Comparison of ENCODE assay signal across 10 cellular contexts in the genomic region with DNA sequence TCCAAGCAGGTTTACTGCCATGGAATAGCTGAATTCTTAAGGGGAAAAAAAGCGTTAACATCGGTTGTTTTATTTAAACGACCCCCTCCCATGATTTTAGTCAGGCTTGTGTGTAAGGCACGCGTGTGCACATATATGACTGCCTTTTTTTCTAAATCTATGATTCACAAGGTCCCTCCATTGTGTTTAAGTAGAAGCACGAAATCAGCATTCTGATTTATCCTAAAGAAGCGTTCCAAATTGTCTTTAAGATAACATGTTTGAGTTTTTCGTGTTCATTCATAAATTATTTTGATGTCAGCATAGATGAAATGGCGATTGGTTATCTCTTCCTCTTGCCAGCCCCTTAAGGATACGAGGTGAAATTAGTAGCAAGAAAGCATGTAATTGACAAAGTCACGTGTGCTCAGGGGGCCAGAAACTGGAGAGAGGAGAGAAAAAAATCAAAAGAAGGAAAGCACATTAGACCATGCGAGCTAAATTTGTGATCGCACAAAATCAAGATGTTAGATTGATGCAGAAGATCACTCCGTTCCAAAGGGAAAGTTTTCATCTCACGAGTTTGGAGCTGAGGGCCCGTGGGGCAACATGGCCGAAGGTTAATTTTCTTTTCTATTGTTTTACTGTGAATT. TPM values are rescaled to one million over a fixed set of nuclear protein-coding genes. Genes with fewer than 3 reads are reported as not detected.
DNase-seq lines count a peak whose midpoint lies in the region; ATAC-seq, FAIRE-seq and TF ChIP-seq lines count a peak whose summit lies in the region.
"Had no signal": no experiment of that assay in that cellular context is flagged by ENCODE, and none has a peak within 500 bp of the region (broad histone marks: within the 10 kb centered on the region; RNA-seq: fewer than 3 reads in every experiment).

A gene with protein sequence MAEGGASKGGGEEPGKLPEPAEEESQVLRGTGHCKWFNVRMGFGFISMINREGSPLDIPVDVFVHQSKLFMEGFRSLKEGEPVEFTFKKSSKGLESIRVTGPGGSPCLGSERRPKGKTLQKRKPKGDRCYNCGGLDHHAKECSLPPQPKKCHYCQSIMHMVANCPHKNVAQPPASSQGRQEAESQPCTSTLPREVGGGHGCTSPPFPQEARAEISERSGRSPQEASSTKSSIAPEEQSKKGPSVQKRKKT (plus strand): TSS at position 445 of the 632 bp plus-strand sequence. CDS start 144 bp downstream, at position 589.

- H3K27me3 ChIP-seq in Panc1 (ENCODE audit: control insufficient read depth, insufficient read depth, low read length) (no peaks in the 10 kb centered on the region; the same call in 1 of the 2 replicates), endothelial cell of umbilical vein (ENCODE audit: control insufficient read depth in 2 of 2, insufficient read depth in 2 of 2, low read length in 2 of 2) (peaks cover 57 to 81% of the 10 kb centered on the region in 2 experiments)

- H3K79me2 ChIP-seq in endothelial cell of umbilical vein (ENCODE audit: control insufficient read depth, insufficient read depth, low read length): no peaks in the 10 kb centered on the region

- H3K4me3 ChIP-seq in Panc1 (ENCODE audit: low read depth in 2 of 2, low read length in 2 of 2): peak within 1 kb of the TSS; percentile 71 to 86
- H3K4me3 ChIP-seq in endothelial cell of umbilical vein (replicated peaks in 1 of 3; ENCODE audit: insufficient read depth in 1 of 3, low read depth in 1 of 3, low read length in 3 of 3): no peak within 1 kb of the TSS

- peak within 1 kb of the TSS; percentile 55 for H3K4me2 ChIP-seq in endothelial cell of umbilical vein (ENCODE audit: insufficient read depth, low read length)

- POLR2A ChIA-PET in Panc1 (lab: Charles Lee) (interaction anchor here (0.7 kb wide), 1 partner anchor 97 kb away, joined by 3 read pairs; the partner anchor contains the start of gene HACE1), endothelial cell of umbilical vein (lab: Charles Lee) (no interaction called here)

- peaks cover 11% of the 10 kb centered on the region for H3K9me3 Mint-ChIP-seq in stimulated activated naive CD8-positive, alpha-beta T cell treated with anti-CD3 and anti-CD28 coated beads, Interleukin-15, Interleukin-2, amounts not matched to agents 100 ng/mL and 50 ng/mL, for 24 hours
- H3K9me3 Mint-ChIP-seq: dendritic cell treated with granulocyte-macrophage colony-stimulating factor and Interleukin-4, amounts not matched to agents 40 ng/mL and 50 ng/mL, for 4 days had no signal

- no peaks in the 10 kb centered on the region for H3K9me1 ChIP-seq in endothelial cell of umbilical vein (replicated peaks; ENCODE audit: control insufficient read depth, extremely low read depth, insufficient read depth, low read length)

- no peak within 1 kb of the TSS for H3K27ac Mint-ChIP-seq in stimulated activated naive CD8-positive, alpha-beta T cell treated with anti-CD3 and anti-CD28 coated beads, Interleukin-15, Interleukin-2, amounts not matched to agents 100 ng/mL and 50 ng/mL, for 24 hours
- H3K27ac Mint-ChIP-seq: CD4-positive, alpha-beta T cell; dendritic cell treated with granulocyte-macrophage colony-stimulating factor and Interleukin-4, amounts not matched to agents 40 ng/mL and 50 ng/mL, for 4 days had no signal

- TF ChIP-seq CTCF in Panc1 (IDR thresholded peaks at IDR 0.05): no peak
- no peak for TF ChIP-seq CTCF in endothelial cell of umbilical vein (IDR thresholded peaks at IDR 0.05; ENCODE audit: extremely low read depth in 1 of 2, insufficient read depth in 1 of 2, low read depth in 1 of 2, low read length in 2 of 2)

- H3K4me3 Mint-ChIP-seq in stimulated activated naive CD8-positive, alpha-beta T cell treated with anti-CD3 and anti-CD28 coated beads, Interleukin-15, Interleukin-2, amounts not matched to agents 100 ng/mL and 50 ng/mL, for 24 hours: peak within 1 kb of the TSS; percentile 67
- H3K4me3 Mint-ChIP-seq: CD4-positive, alpha-beta T cell; dendritic cell treated with granulocyte-macrophage colony-stimulating factor and Interleukin-4, amounts not matched to agents 40 ng/mL and 50 ng/mL, for 4 days had no signal

- peaks cover 77% of the 10 kb centered on the region for H3K27me3 Mint-ChIP-seq in stimulated activated naive CD8-positive, alpha-beta T cell treated with anti-CD3 and anti-CD28 coated beads, Interleukin-15, Interleukin-2, amounts not matched to agents 100 ng/mL and 50 ng/mL, for 24 hours

- H3K4me1 Mint-ChIP-seq in stimulated activated naive CD8-positive, alpha-beta T cell treated with anti-CD3 and anti-CD28 coated beads, Interleukin-15, Interleukin-2, amounts not matched to agents 100 ng/mL and 50 ng/mL, for 24 hours (ENCODE audit: low read depth): peaks cover 13% of the 10 kb centered on the region

- H3K9me3 ChIP-seq in Panc1 (ENCODE audit: control insufficient read depth, insufficient read depth, low read depth, low read length) (no peaks in the 10 kb centered on the region), endothelial cell of umbilical vein (replicated peaks; ENCODE audit: control insufficient read depth, insufficient read depth, low read length) (no peaks in the 10 kb centered on the region)

- H4K20me1 ChIP-seq in endothelial cell of umbilical vein (replicated peaks; ENCODE audit: control insufficient read depth, extremely low read depth, insufficient read depth, low read length): no peaks in the 10 kb centered on the region

- dilution Hi-C loops in endothelial cell of umbilical vein (cut with MboI; ENCODE audit: extremely low pct_ligation_motif_present, low sequenced_read_pairs): no loop called here

- no peak for TF ChIP-seq POLR2A in endothelial cell of umbilical vein (IDR thresholded peaks at IDR 0.05; ENCODE audit: low read depth, low read length)
- no peak for TF ChIP-seq POLR2A in H54 (IDR thresholded peaks at IDR 0.05; ENCODE audit: low read depth, low read length)

- CTCF ChIA-PET in Panc1 (lab: Charles Lee): no interaction called here
- CTCF ChIA-PET in endothelial cell of umbilical vein (lab: Charles Lee): interaction anchor here (1.8 kb wide), 1 partner anchor 16 kb away, joined by 3 read pairs; no protein-coding TSS in a partner anchor

- H3K36me3 ChIP-seq in Panc1 (ENCODE audit: control insufficient read depth, insufficient read depth, low read length): no peaks in the 10 kb centered on the region
- no peaks in the 10 kb centered on the region for H3K36me3 ChIP-seq in endothelial cell of umbilical vein (ENCODE audit: control insufficient read depth in 2 of 2, extremely low read depth in 1 of 2, insufficient read depth in 2 of 2, low read length in 2 of 2)

- no peak for DNase-seq in stimulated activated naive CD8-positive, alpha-beta T cell treated with anti-CD3 and anti-CD28 coated beads, Interleukin-15, Interleukin-2, amounts not matched to agents 100 U/mL and 50 U/mL, for 24 hours
- DNase-seq in Panc1 (ENCODE audit: low read depth, low spot score) (no peak), endothelial cell of umbilical vein (ENCODE audit: low read depth, low spot score) (no peak), NK-92 (lab: John Stamatoyannopoulos, UW; ENCODE audit: unreplicated experiment) (no peak), H54 (ENCODE audit: insufficient read length, low spot score) (no peak), germinal center (ENCODE audit: low spot score) (no peak)
- no peak for DNase-seq in activated CD4-positive, alpha-beta T cell treated with anti-CD3 and anti-CD28 coated beads, Interleukin-2, amount 50 U/mL, for 1 hour
- DNase-seq: CD4-positive, alpha-beta T cell had no signal

- H2AFZ ChIP-seq in endothelial cell of umbilical vein (ENCODE audit: low read depth, low read length): no peak within 1 kb of the TSS

- no peak within 1 kb of the TSS for H3K9ac ChIP-seq in endothelial cell of umbilical vein (replicated peaks; ENCODE audit: extremely low read depth, insufficient read depth, low read length)

- intact Hi-C loops in Panc1 (cut with micrococcal nuclease; ENCODE audit: unreplicated experiment) (loop anchor here (5.0 kb wide), 1 partner anchor 164 kb away; no protein-coding TSS in a partner anchor), endothelial cell of umbilical vein (cut with micrococcal nuclease) (no loop called here)

- ATAC-seq in stimulated activated naive CD8-positive, alpha-beta T cell treated with anti-CD3 and anti-CD28 coated beads, Interleukin-15, Interleukin-2, amounts not matched to agents 100 U/mL and 50 U/mL, for 24 hours: no peak
- peak; percentile 46 for ATAC-seq in Panc1

- no TSS peak for BruUV-seq in Panc1 (replicated peaks; lab: Mats Ljungman, UMichigan)
- no TSS peak for BruUV-seq in endothelial cell of umbilical vein (replicated peaks; lab: Mats Ljungman, UMichigan)

- H3K4me1 ChIP-seq in Panc1 (ENCODE audit: control insufficient read depth, insufficient read depth, low read length): peaks cover 15% of the 10 kb centered on the region
- H3K4me1 ChIP-seq in endothelial cell of umbilical vein (ENCODE audit: control insufficient read depth, extremely low read depth, insufficient read depth, low read length): peaks cover 6% of the 10 kb centered on the region

- no peak for FAIRE-seq in endothelial cell of umbilical vein (lab: Jason Lieb, UNC)
- no peak for FAIRE-seq in H54 (lab: Jason Lieb, UNC)

- H3K27ac ChIP-seq in Panc1 (ENCODE audit: low read length) (peak within 1 kb of the TSS; percentile 97), endothelial cell of umbilical vein (ENCODE audit: insufficient read depth, low read depth, low read length) (no peak within 1 kb of the TSS)

- peaks cover 5% of the 10 kb centered on the region for H3K36me3 Mint-ChIP-seq in stimulated activated naive CD8-positive, alpha-beta T cell treated with anti-CD3 and anti-CD28 coated beads, Interleukin-15, Interleukin-2, amounts not matched to agents 100 ng/mL and 50 ng/mL, for 24 hours (ENCODE audit: low read depth)

- in situ Hi-C loops in Panc1 (cut with HindIII; ENCODE audit: low pct_unique_long_range_greater_than_20kb, low sequenced_read_pairs): no loop called here

TF ChIP-seq in endothelial cell of umbilical vein, 7 proteins besides CTCF, POLR2A, EP300 and RAD21 (continues in another document):
- TF ChIP-seq EZH2 (IDR thresholded peaks at IDR 0.05; ENCODE audit: borderline replicate concordance, low read depth, low read length, severe bottlenecking) (peak; percentile 16), MYC (IDR thresholded peaks at IDR 0.05; ENCODE audit: low read depth, low read length) (no peak)

RNA-seq across cellular contexts. Expression of the gene that starts here (rescaled TPM):
- total RNA-seq in Panc1 (2021; ENCODE audit: unreplicated experiment) (5.8 TPM), endothelial cell of umbilical vein (not detected in 2 replicates)
- polyA plus RNA-seq in Panc1 (2012; ENCODE audit: insufficient read length): 0.82 TPM
- not detected in 2 replicates for polyA plus RNA-seq in endothelial cell of umbilical vein
- polyA plus RNA-seq in endothelial cell of umbilical vein (2011; cell fraction: cytosol; rRNA removed): not detected in 2 replicates
- polyA plus RNA-seq in endothelial cell of umbilical vein (2011; cell fraction: nucleus; rRNA removed): 0.05 TPM in 1 of 2 replicates, not detected in the other
- polyA plus RNA-seq in endothelial cell of umbilical vein (2012): 0.04 TPM in 1 of 2 replicates, not detected in the other
- 0.32 and 0.59 TPM in 2 replicates for polyA minus RNA-seq in endothelial cell of umbilical vein
- not detected for polyA minus RNA-seq in endothelial cell of umbilical vein (2011; cell fraction: cytosol; rRNA and poly(A)+ RNA removed)
- polyA minus RNA-seq in endothelial cell of umbilical vein (2011; cell fraction: nucleus; rRNA and poly(A)+ RNA removed): not detected in 2 replicates
- total RNA-seq: CD4-positive, alpha-beta T cell had no signal

Comparison
In these comparisons a context has a peak if more than half of its experiments do, and no peak if none do; other contexts are left out.
1. H3K4me3 ChIP-seq: peak in Panc1 (2 of 2); none in endothelial cell of umbilical vein (0 of 3).